ENCODE assay signal across 1 cellular context in genomic region chr1:39144943-39145650, GRCh38.
TF ChIP-seq lines count a peak whose summit lies in the region.

No MANE protein-coding gene starts in this region.

TF ChIP-seq in GM23338, 12 proteins besides CTCF, POLR2A, EP300 and RAD21 (continued from another document):
- no peak for TF ChIP-seq REST (IDR thresholded peaks at IDR 0.05; ENCODE audit: unreplicated experiment)
- no peak for TF ChIP-seq EZH2phosphoT487 (IDR thresholded peaks at IDR 0.05; ENCODE audit: unreplicated experiment)
